In genomic region chr10:84539244-84539643, GRCh38 we compare ENCODE assay signal across 18 cellular contexts.
DNase-seq lines count a peak whose midpoint lies in the region; ATAC-seq and TF ChIP-seq lines count a peak whose summit lies in the region.
"Had no signal": no experiment of that assay in that cellular context is flagged by ENCODE, and none has a peak within 500 bp of the region (broad histone marks: within the 10 kb centered on the region; RNA-seq: fewer than 3 reads in every experiment).

No MANE protein-coding gene starts in this region.

- H3K4me3 ChIP-seq in brain microvascular endothelial cell (ENCODE audit: low read depth, low read length) (no peak overlapping the region), lung (no peak overlapping the region)
- no peak overlapping the region for H3K4me3 ChIP-seq in naive thymus-derived CD4-positive, alpha-beta T cell (ENCODE audit: low read length)
- H3K4me3 ChIP-seq: right lobe of liver, stomach, upper lobe of left lung had no signal

- H3K4me1 ChIP-seq in lung (ENCODE audit: control insufficient read depth in 2 of 2, insufficient read depth in 2 of 2, low read length in 2 of 2), result no peaks in the 10 kb centered on the region
- peaks cover 4 to 7% of the 10 kb centered on the region in 2 donors for H3K4me1 ChIP-seq in naive thymus-derived CD4-positive, alpha-beta T cell (ENCODE audit: control insufficient read depth in 2 of 2, insufficient read depth in 2 of 2, low read length in 2 of 2)

- CTCF ChIA-PET in naive thymus-derived CD4-positive, alpha-beta T cell (lab: Charles Lee), result interaction anchor here (0.6 to 7.5 kb wide), 10 partner anchors 9 to 1839 kb away, joined by 3 to 129 read pairs (median 4); no protein-coding TSS in a partner anchor

- 78 to 82% methylated on average over 2 of the region's 2 CpGs for WGBS in lung, 2 donors

- peaks cover 0 to 2% of the 10 kb centered on the region in 2 donors for H3K9me3 ChIP-seq in lung (ENCODE audit: control insufficient read depth in 2 of 2, insufficient read depth in 1 of 2, low read length in 1 of 2)
- H3K9me3 ChIP-seq in naive thymus-derived CD4-positive, alpha-beta T cell (ENCODE audit: control insufficient read depth in 2 of 3, low read length in 3 of 3), result no peaks in the 10 kb centered on the region
- H3K9me3 ChIP-seq: right lobe of liver, stomach, upper lobe of left lung had no signal

- peak; percentile 14 for DNase-seq in AG09319 (ENCODE audit: extremely low read depth, low read depth)
- DNase-seq in M059J (ENCODE audit: low read depth), result peak; percentile 59
- peak; percentile 16 for DNase-seq in brain microvascular endothelial cell
- peak; percentile 19 for DNase-seq in lung (ENCODE audit: low spot score)
- no peak for DNase-seq in naive thymus-derived CD4-positive, alpha-beta T cell
- no peak for DNase-seq in activated T-cell treated with anti-CD3 and anti-CD28 coated beads, Interleukin-2, amount 50 U/mL, for 48 hours
- DNase-seq: activated CD4-positive, alpha-beta T cell treated with anti-CD3 and anti-CD28 coated beads, Interleukin-2, amount 50 U/mL, for 1 hour; activated naive CD4-positive, alpha-beta T cell treated with anti-CD3 and anti-CD28 coated beads, Interleukin-2, amount 10 ng/mL, durations not matched to agents 7 days and 5 days; activated T-cell treated with anti-CD3 and anti-CD28 coated beads for 4 hours; AML-193; erythroblast; NCI-H187 treated with DMSO at 0.1 percent for 48 hours; NCI-H510A; right lobe of liver; stomach; upper lobe of left lung had no signal

- intact Hi-C loops in naive thymus-derived CD4-positive, alpha-beta T cell (cut with micrococcal nuclease), result loop anchor here in 1 of 2 donors (5.0 kb wide), 1 partner anchor 392 kb away; no protein-coding TSS in a partner anchor

- H3K36me3 Mint-ChIP-seq in naive thymus-derived CD4-positive, alpha-beta T cell, result no peaks in the 10 kb centered on the region
- H3K36me3 Mint-ChIP-seq: activated naive CD4-positive, alpha-beta T cell treated with anti-CD3 and anti-CD28 coated beads, Interleukin-2, amount 10 ng/mL, durations not matched to agents 7 days and 5 days had no signal

- peak overlapping the region in 3 of 10 donors; percentile 29 to 46 (median 36) for H3K4me3 Mint-ChIP-seq in naive thymus-derived CD4-positive, alpha-beta T cell
- H3K4me3 Mint-ChIP-seq: activated naive CD4-positive, alpha-beta T cell treated with anti-CD3 and anti-CD28 coated beads, Interleukin-2, amount 10 ng/mL, durations not matched to agents 7 days and 5 days had no signal

- peak overlapping the region in 1 of 9 donors; percentile 52 for H3K27ac Mint-ChIP-seq in naive thymus-derived CD4-positive, alpha-beta T cell
- H3K27ac Mint-ChIP-seq: activated naive CD4-positive, alpha-beta T cell treated with anti-CD3 and anti-CD28 coated beads, Interleukin-2, amount 10 ng/mL, durations not matched to agents 7 days and 5 days had no signal

- H3K9me3 Mint-ChIP-seq in naive thymus-derived CD4-positive, alpha-beta T cell, result no peaks in the 10 kb centered on the region
- H3K9me3 Mint-ChIP-seq: activated naive CD4-positive, alpha-beta T cell treated with anti-CD3 and anti-CD28 coated beads, Interleukin-2, amount 10 ng/mL, durations not matched to agents 7 days and 5 days had no signal

- H3K27me3 ChIP-seq in brain microvascular endothelial cell (replicated peaks) (no peaks in the 10 kb centered on the region), lung (ENCODE audit: control insufficient read depth, insufficient read depth) (no peaks in the 10 kb centered on the region)
- peaks cover 0 to 3% of the 10 kb centered on the region in 2 donors for H3K27me3 ChIP-seq in naive thymus-derived CD4-positive, alpha-beta T cell (ENCODE audit: control insufficient read depth in 2 of 2, insufficient read depth in 2 of 2, low read length in 2 of 2)
- H3K27me3 ChIP-seq: right lobe of liver had no signal

- peaks cover 19 to 24% (median 21%) of the 10 kb centered on the region in 5 donors for H3K27me3 Mint-ChIP-seq in naive thymus-derived CD4-positive, alpha-beta T cell

- POLR2A ChIA-PET in naive thymus-derived CD4-positive, alpha-beta T cell (lab: Charles Lee), result no interaction called here

- H3K27ac ChIP-seq in brain microvascular endothelial cell (peak overlapping the region; percentile 88), lung (ENCODE audit: low read depth in 1 of 2, low read length in 1 of 2) (no peak overlapping the region)
- H3K27ac ChIP-seq in naive thymus-derived CD4-positive, alpha-beta T cell (ENCODE audit: low read depth, low read length), result no peak overlapping the region
- H3K27ac ChIP-seq: right lobe of liver, stomach, upper lobe of left lung had no signal

- H3K36me3 ChIP-seq in brain microvascular endothelial cell (replicated peaks) (no peaks in the 10 kb centered on the region), lung (ENCODE audit: control insufficient read depth in 2 of 2, insufficient read depth in 2 of 2, low read length in 2 of 2) (no peaks in the 10 kb centered on the region)
- H3K36me3 ChIP-seq in naive thymus-derived CD4-positive, alpha-beta T cell (ENCODE audit: control insufficient read depth in 2 of 3, insufficient read depth in 3 of 3, low read length in 3 of 3), result no peaks in the 10 kb centered on the region
- H3K36me3 ChIP-seq: right lobe of liver, stomach, upper lobe of left lung had no signal

- ATAC-seq in lung (ENCODE audit: insufficient read depth, low FRiP score) (no peak), HG03442 (IDR thresholded peaks at IDR 0.05; ENCODE audit: unreplicated experiment) (no peak), GM18511 (IDR thresholded peaks at IDR 0.05; ENCODE audit: unreplicated experiment) (no peak)
- no peak for ATAC-seq in naive thymus-derived CD4-positive, alpha-beta T cell
- ATAC-seq: right lobe of liver had no signal

- in situ Hi-C loops in brain microvascular endothelial cell (cut with HindIII; ENCODE audit: low pct_ligation_motif_present, low sequenced_read_pairs), result loop anchor here (25.0 kb wide), 1 partner anchor 277 kb away; no protein-coding TSS in a partner anchor

- peaks cover 9 to 23% (median 13%) of the 10 kb centered on the region in 7 donors for H3K4me1 Mint-ChIP-seq in naive thymus-derived CD4-positive, alpha-beta T cell

- TF ChIP-seq CTCF in AG09319 (IDR thresholded peaks at IDR 0.05; ENCODE audit: low read depth, low read length) (no peak), brain microvascular endothelial cell (IDR thresholded peaks at IDR 0.05; ENCODE audit: low read depth, low read length, missing control alignments) (no peak), lung (IDR thresholded peaks at IDR 0.05; ENCODE audit: control extremely low read depth, extremely low read depth) (no peak)

Comparison
In these comparisons a context has a peak if more than half of its experiments do, and no peak if none do; other contexts are left out.
1. DNase-seq: peak in AG09319 (single experiment), M059J (single experiment), brain microvascular endothelial cell (single experiment) and lung (single experiment); none in naive thymus-derived CD4-positive, alpha-beta T cell (0 of 9) and activated T-cell treated with anti-CD3 and anti-CD28 coated beads, Interleukin-2, amount 50 U/mL, for 48 hours (0 of 2).